Comparison of ENCODE assay signal across 9 cellular contexts in genomic region chr3:179068779-179069530, GRCh38.
DNase-seq lines count a peak whose midpoint lies in the region; ATAC-seq and TF ChIP-seq lines count a peak whose summit lies in the region.
"Had no signal": no experiment of that assay in that cellular context is flagged by ENCODE, and none has a peak within 500 bp of the region (broad histone marks: within the 10 kb centered on the region; RNA-seq: fewer than 3 reads in every experiment).

No MANE protein-coding gene starts in this region.

- peak; percentile 50 for DNase-seq in NCI-H82 (lab: John Stamatoyannopoulos, UW)
- no peak for DNase-seq in NCI-H82 treated with DMSO at 0.1 percent for 48 hours (lab: John Stamatoyannopoulos, UW; ENCODE audit: unreplicated experiment)
- peak; percentile 61 to 71 for DNase-seq in NCI-H2081 (lab: John Stamatoyannopoulos, UW)
- DNase-seq in activated T-cell treated with anti-CD3 and anti-CD28 coated beads, Interleukin-2, amount 50 U/mL, for 48 hours: peak; percentile 38
- DNase-seq in iris pigment epithelial cell (ENCODE audit: low read depth): peak; percentile 67
- DNase-seq in HEK293T (ENCODE audit: extremely low spot score): no peak

- POLR2A ChIA-PET in HEK293T (lab: Yijun Ruan, JAX): no interaction called here

- CTCF ChIA-PET in HEK293T (lab: Yijun Ruan, JAX): interaction anchor here (1.0 to 1.5 kb wide), 2 partner anchors 49 to 247 kb away, joined by 3 to 6 read pairs; no protein-coding TSS in a partner anchor

- ATAC-seq in HG02678 (IDR thresholded peaks at IDR 0.05; ENCODE audit: unreplicated experiment) (no peak), HG02870 (IDR thresholded peaks at IDR 0.05; ENCODE audit: unreplicated experiment) (no peak)
- ATAC-seq: activated naive CD4-positive, alpha-beta T cell treated with anti-CD3 and anti-CD28 coated beads, Interleukin-2, amount 50 U/mL, for 72 hours had no signal

TF ChIP-seq in HEK293T, 16 proteins besides CTCF, POLR2A, EP300 and RAD21:
- TF ChIP-seq NFRKB (IDR thresholded peaks at IDR 0.05) (no peak), PKNOX1 (IDR thresholded peaks at IDR 0.05) (no peak), SP1 (IDR thresholded peaks at IDR 0.05) (no peak), SUZ12 (IDR thresholded peaks at IDR 0.05) (no peak), HDGF (IDR thresholded peaks at IDR 0.05; ENCODE audit: borderline replicate concordance) (no peak)

Comparison
In these comparisons a context has a peak if more than half of its experiments do, and no peak if none do; other contexts are left out.
1. DNase-seq: peak in NCI-H82 (single experiment), NCI-H2081 (2 of 2), activated T-cell treated with anti-CD3 and anti-CD28 coated beads, Interleukin-2, amount 50 U/mL, for 48 hours (2 of 2) and iris pigment epithelial cell (single experiment); none in NCI-H82 treated with DMSO at 0.1 percent for 48 hours (single experiment) and HEK293T (single experiment).